ENCODE assay signal across 8 cellular contexts in the genomic region with DNA sequence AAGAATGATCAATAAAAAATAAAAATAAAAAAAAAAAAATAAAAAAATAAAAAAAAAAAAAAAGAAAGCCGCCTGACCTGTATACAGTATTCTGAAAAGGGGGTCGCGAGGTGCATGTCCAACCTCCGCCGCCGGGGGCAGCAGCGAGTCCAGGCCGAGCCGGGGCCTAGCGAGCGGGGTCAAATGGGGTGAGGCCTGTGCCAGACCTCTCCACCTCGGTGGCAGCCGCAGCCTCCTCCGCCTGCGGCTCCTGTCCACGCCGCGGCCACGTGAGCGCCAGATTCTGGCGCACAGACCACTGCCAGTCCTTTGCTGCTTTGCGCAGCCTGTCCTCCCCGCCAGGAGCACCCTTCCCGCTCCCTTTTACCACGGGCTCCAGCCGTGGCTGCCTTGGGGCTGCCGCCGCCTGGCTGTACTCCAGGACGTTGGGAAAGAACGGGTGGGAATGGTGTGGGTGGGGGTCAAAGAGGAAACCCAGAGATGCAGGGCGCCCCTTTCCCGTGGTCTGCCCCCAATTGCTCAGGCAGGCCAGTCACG. TPM values are rescaled to one million over a fixed set of nuclear protein-coding genes. Genes with fewer than 3 reads are reported as not detected.
DNase-seq lines count a peak whose midpoint lies in the region; ATAC-seq and TF ChIP-seq lines count a peak whose summit lies in the region.

No MANE protein-coding gene starts in this region.

- H3K4me3 ChIP-seq in AG09309 (ENCODE audit: control insufficient read depth, low read depth, low read length) (no peak overlapping the region), cardiac fibroblast (replicated peaks in 1 of 2; ENCODE audit: low read depth in 2 of 2, low read length in 2 of 2) (no peak overlapping the region)

- TF ChIP-seq CTCF in AG09309 (IDR thresholded peaks at IDR 0.05; ENCODE audit: control insufficient read depth, insufficient read depth, low read depth, low read length, missing control alignments) (peak; percentile 86), cardiac fibroblast (IDR thresholded peaks at IDR 0.05; ENCODE audit: low read depth, low read length) (peak; percentile 82)

- ATAC-seq in GM18907 (IDR thresholded peaks at IDR 0.05; ENCODE audit: unreplicated experiment) (peak; percentile 46), left lobe of liver (peak; percentile 90), GM18520 (IDR thresholded peaks at IDR 0.05; ENCODE audit: unreplicated experiment) (no peak)

- DNase-seq in AG09309 (ENCODE audit: low read depth) (no peak), MV-4-11 (lab: John Stamatoyannopoulos, UW) (peak; percentile 72), cardiac fibroblast (ENCODE audit: low read depth in 2 of 2) (peak; percentile 66 to 71), left lobe of liver (ENCODE audit: low spot score) (peak; percentile 97)
- peak; percentile 46 to 77 (median 60) for DNase-seq in activated CD4-positive, CD25-positive, alpha-beta regulatory T cell (lab: John Stamatoyannopoulos, UW)
- DNase-seq in stimulated activated CD4-positive, alpha-beta T cell treated with anti-CD3 and anti-CD28 coated beads, Interleukin-4, amount 100 ng/mL, for 24 hours, result peak; percentile 82

RNA-seq across cellular contexts. Expression of a gene that starts 2.4 kb away (rescaled TPM):
- 42.7 TPM for total RNA-seq in left lobe of liver

RNA-seq across cellular contexts. Expression of a gene that starts 11.1 kb away (rescaled TPM):
- 101 TPM for total RNA-seq in left lobe of liver

RNA-seq across cellular contexts. Expression of a gene that starts 11.7 kb away (rescaled TPM):
- 27.0 TPM for total RNA-seq in left lobe of liver

RNA-seq across cellular contexts. Expression of a gene that starts 17.0 kb away (rescaled TPM):
- total RNA-seq in left lobe of liver, result 4.4 TPM

RNA-seq across cellular contexts. Expression of a gene that starts 29.8 kb away (rescaled TPM):
- 14.5 TPM for total RNA-seq in left lobe of liver
